15 cellular contexts compared by ENCODE assay signal in the genomic region with DNA sequence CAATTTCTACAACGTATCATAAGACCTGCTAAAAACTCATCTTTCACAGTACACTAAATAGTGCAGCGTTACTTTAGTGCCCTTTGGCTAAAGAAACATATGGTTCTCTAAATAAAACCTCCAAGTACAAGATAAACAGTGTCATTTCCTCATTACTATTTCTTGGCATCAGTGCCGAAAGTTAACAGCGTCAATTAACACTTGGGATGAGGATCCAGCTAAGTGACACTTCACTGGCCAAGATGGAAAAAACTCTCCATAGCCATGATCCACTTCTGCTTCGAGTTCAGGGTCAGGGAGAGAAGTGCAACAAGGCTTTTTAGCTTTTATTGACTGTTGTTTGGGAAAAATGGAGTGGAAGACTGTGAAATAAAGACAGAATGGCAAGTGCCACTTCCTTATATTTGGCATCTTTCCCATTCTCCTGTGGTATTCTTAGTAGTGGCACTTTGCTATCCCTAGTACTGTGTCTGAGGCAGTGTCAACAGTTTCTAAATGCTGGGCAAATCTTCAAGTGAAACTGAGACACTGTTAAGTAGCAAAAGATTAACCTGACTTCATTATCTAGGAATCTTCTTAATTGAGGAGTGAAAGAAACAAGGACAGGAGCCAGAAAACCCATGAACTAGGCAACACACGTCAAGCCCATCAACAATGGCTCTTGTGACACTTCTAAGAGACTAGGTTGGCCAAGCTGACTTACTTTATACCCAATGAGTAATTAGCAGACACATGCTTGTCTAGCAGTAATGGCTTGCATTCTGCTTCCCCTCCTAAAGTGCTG.
DNase-seq lines count a peak whose midpoint lies in the region; ATAC-seq, FAIRE-seq and TF ChIP-seq lines count a peak whose summit lies in the region.
"Had no signal": no experiment of that assay in that cellular context is flagged by ENCODE, and none has a peak within 500 bp of the region (broad histone marks: within the 10 kb centered on the region; RNA-seq: fewer than 3 reads in every experiment).

No MANE protein-coding gene starts in this region.

- TF ChIP-seq POLR2A in vagina (IDR thresholded peaks at IDR 0.05), result no peak

- H3K27me3 Mint-ChIP-seq in T-helper 17 cell, result no peaks in the 10 kb centered on the region

- no peaks in the 10 kb centered on the region for H3K27me3 ChIP-seq in vagina
- H3K27me3 ChIP-seq: transverse colon had no signal

- H3K4me1 Mint-ChIP-seq in T-helper 17 cell, result no peaks in the 10 kb centered on the region
- H3K4me1 Mint-ChIP-seq: immature natural killer cell, T-cell had no signal

- intact Hi-C loops in kidney (cut with DNase I), result no loop called here
- intact Hi-C loops in vagina (cut with DNase I), result no loop called here

- H3K4me3 Mint-ChIP-seq in T-helper 17 cell, result no peak overlapping the region
- H3K4me3 Mint-ChIP-seq: immature natural killer cell, T-cell had no signal

- FAIRE-seq in kidney (lab: Jason Lieb, UNC), result no peak
- FAIRE-seq: GM12891 had no signal

- no peak for TF ChIP-seq CTCF in kidney (IDR thresholded peaks at IDR 0.05; ENCODE audit: borderline replicate concordance, extremely low read depth, insufficient read depth)
- no peak for TF ChIP-seq CTCF in vagina (IDR thresholded peaks at IDR 0.05)

- DNase-seq in DMS79 (lab: John Stamatoyannopoulos, UW) (peak; percentile 98), NCI-H2029 (lab: John Stamatoyannopoulos, UW) (peak; percentile 48), cerebellar cortex (ENCODE audit: low spot score) (peak; percentile 64), kidney (no peak), NOMO-1 (lab: John Stamatoyannopoulos, UW; ENCODE audit: unreplicated experiment in 2 of 2) (no peak), vagina (ENCODE audit: extremely low spot score in 2 of 2) (no peak), T-helper 17 cell (no peak)
- DNase-seq: activated CD4-positive, CD25-positive, alpha-beta regulatory T cell treated with anti-CD3 and anti-CD28 coated beads, Interleukin-2, amount 50 U/mL, for 72 hours; activated T-cell treated with anti-CD3 and anti-CD28 coated beads, Interleukin-2, amount 50 U/mL, for 1 hour; immature natural killer cell; stimulated activated CD4-positive, alpha-beta T cell treated with anti-CD3 and anti-CD28 coated beads, Interleukin-2, amount 100 ng/mL, for 24 hours; T-cell; transverse colon had no signal

- no peaks in the 10 kb centered on the region for H3K36me3 Mint-ChIP-seq in T-helper 17 cell (ENCODE audit: low read depth)
- H3K36me3 Mint-ChIP-seq: immature natural killer cell, T-cell had no signal

- H3K9ac ChIP-seq in kidney (ENCODE audit: low read length in 2 of 2), result no peak overlapping the region

- H3K9me3 ChIP-seq in kidney (ENCODE audit: control insufficient read depth in 1 of 2, low read length in 2 of 2) (no peaks in the 10 kb centered on the region), vagina (no peaks in the 10 kb centered on the region), T-helper 17 cell (ENCODE audit: control insufficient read depth, low read length, poor library complexity, severe bottlenecking) (no peaks in the 10 kb centered on the region)
- H3K9me3 ChIP-seq: transverse colon had no signal

- ATAC-seq in HG02763 (IDR thresholded peaks at IDR 0.05; ENCODE audit: unreplicated experiment) (no peak), T-helper 17 cell (no peak)
- ATAC-seq: T-cell had no signal

- H3K27ac ChIP-seq in kidney (ENCODE audit: low read depth in 2 of 2, low read length in 2 of 2) (peak overlapping the region; percentile 12 to 37), vagina (no peak overlapping the region)

- H3K27ac Mint-ChIP-seq in T-helper 17 cell, result no peak overlapping the region
- H3K27ac Mint-ChIP-seq: immature natural killer cell, T-cell had no signal

- H3K4me3 ChIP-seq in kidney (ENCODE audit: low read length in 2 of 2) (no peak overlapping the region), vagina (no peak overlapping the region)
- H3K4me3 ChIP-seq: transverse colon had no signal

- H3K36me3 ChIP-seq in kidney (ENCODE audit: control insufficient read depth in 1 of 2, insufficient read depth in 2 of 2, low read length in 2 of 2) (no peaks in the 10 kb centered on the region), vagina (no peaks in the 10 kb centered on the region)
- H3K36me3 ChIP-seq: transverse colon had no signal

- H3K4me1 ChIP-seq in kidney (ENCODE audit: control insufficient read depth in 1 of 2, insufficient read depth in 1 of 2, low read depth in 1 of 2, low read length in 2 of 2) (peaks cover 0 to 3% of the 10 kb centered on the region in 2 donors), vagina (no peaks in the 10 kb centered on the region)

Comparison
In these comparisons a context has a peak if more than half of its experiments do, and no peak if none do; other contexts are left out.
1. DNase-seq: peak in DMS79 (single experiment), NCI-H2029 (single experiment) and cerebellar cortex (single experiment); none in kidney (single experiment), NOMO-1 (0 of 2), vagina (0 of 2) and T-helper 17 cell (0 of 3).